ENCODE assay signal across 13 cellular contexts in genomic region chr3:94130690-94131089, GRCh38.
"Had no signal": no experiment of that assay in that cellular context is flagged by ENCODE, and none has a peak within 500 bp of the region (broad histone marks: within the 10 kb centered on the region; RNA-seq: fewer than 3 reads in every experiment).

No MANE protein-coding gene starts in this region.

- H3K4me1 ChIP-seq: tibial artery, vagina had no signal

- H3K36me3 ChIP-seq: ovary had no signal

- ATAC-seq: activated CD8-positive, alpha-beta T cell treated with anti-CD3 and anti-CD28 coated beads, Interleukin-2, amount 10 ng/mL, durations not matched to agents 7 days and 5 days; effector memory CD8-positive, alpha-beta T cell; gastroesophageal sphincter had no signal

- H3K27me3 ChIP-seq: gastroesophageal sphincter, ovary, tibial artery, vagina had no signal

- DNase-seq: activated CD4-positive, alpha-beta T cell treated with anti-CD3 and anti-CD28 coated beads for 1 hour; activated CD8-positive, alpha-beta memory T cell treated with anti-CD3 and anti-CD28 coated beads, Interleukin-2, amount 50 U/mL, for 48 hours; activated CD8-positive, alpha-beta T cell treated with anti-CD3 and anti-CD28 coated beads, Interleukin-2, amount 10 ng/mL, durations not matched to agents 7 days and 5 days; activated naive CD4-positive, alpha-beta T cell treated with anti-CD3 and anti-CD28 coated beads, Interleukin-2, amount 50 U/mL, for 16 hours; amygdala; effector memory CD8-positive, alpha-beta T cell; ovary; stimulated activated CD4-positive, alpha-beta T cell treated with anti-CD3 and anti-CD28 coated beads, Interleukin-4, amount 100 ng/mL, for 4 hours; T1000; tibial artery had no signal

- H3K27ac ChIP-seq: epithelial cell of prostate, gastroesophageal sphincter, ovary, tibial artery, vagina had no signal

- H3K9me3 ChIP-seq: gastroesophageal sphincter, ovary, tibial artery, vagina had no signal

- H3K4me3 ChIP-seq: gastroesophageal sphincter, ovary, tibial artery, vagina had no signal
